ENCODE assay signal across 20 cellular contexts in genomic region chr20:57074386-57074785, GRCh38.
"Had no signal": no experiment of that assay in that cellular context is flagged by ENCODE, and none has a peak within 500 bp of the region (broad histone marks: within the 10 kb centered on the region; RNA-seq: fewer than 3 reads in every experiment).

No MANE protein-coding gene starts in this region.

- H3K36me3 ChIP-seq: esophagus squamous epithelium, lower lobe of right lung, ovary, transverse colon had no signal

- H3K27ac ChIP-seq: esophagus squamous epithelium, lower lobe of right lung, ovary, psoas muscle, transverse colon had no signal

- H3K9me3 ChIP-seq: ovary had no signal

- ATAC-seq: effector memory CD8-positive, alpha-beta T cell; left ventricle myocardium superior; natural killer cell; psoas muscle; right cardiac atrium; stimulated activated naive B cell treated with anti-CD40 and anti-IgM and Interleukin-4, amounts not matched to agents 10 μg/mL and 1 μg/mL and 100 μg/mL, for 72 hours had no signal

- H3K27me3 ChIP-seq: ovary had no signal

- DNase-seq: cortex of kidney; effector memory CD8-positive, alpha-beta T cell; erythroblast; esophagus squamous epithelium; foreskin melanocyte; glutamatergic neuron; hypothalamus; left ventricle myocardium superior; lower lobe of right lung; natural killer cell; occipital lobe; ovary; posterior cingulate gyrus; psoas muscle; right cardiac atrium; stimulated activated CD4-positive, alpha-beta T cell treated with anti-CD3 and anti-CD28 coated beads, Interleukin-15, amount 100 ng/mL, for 24 hours; stimulated activated CD4-positive, alpha-beta T cell treated with anti-CD3 and anti-CD28 coated beads, Interleukin-2, amount 100 ng/mL, for 48 hours; stimulated activated naive B cell treated with anti-CD40 and anti-IgM and Interleukin-4, amounts not matched to agents 10 μg/mL and 1 μg/mL and 100 μg/mL, for 72 hours; transverse colon had no signal

- H3K4me3 ChIP-seq: esophagus squamous epithelium, lower lobe of right lung, ovary, psoas muscle, skin epidermis, transverse colon had no signal

- H3K4me1 ChIP-seq: lower lobe of right lung, psoas muscle, transverse colon had no signal
